15 cellular contexts compared by ENCODE assay signal in the genomic region with DNA sequence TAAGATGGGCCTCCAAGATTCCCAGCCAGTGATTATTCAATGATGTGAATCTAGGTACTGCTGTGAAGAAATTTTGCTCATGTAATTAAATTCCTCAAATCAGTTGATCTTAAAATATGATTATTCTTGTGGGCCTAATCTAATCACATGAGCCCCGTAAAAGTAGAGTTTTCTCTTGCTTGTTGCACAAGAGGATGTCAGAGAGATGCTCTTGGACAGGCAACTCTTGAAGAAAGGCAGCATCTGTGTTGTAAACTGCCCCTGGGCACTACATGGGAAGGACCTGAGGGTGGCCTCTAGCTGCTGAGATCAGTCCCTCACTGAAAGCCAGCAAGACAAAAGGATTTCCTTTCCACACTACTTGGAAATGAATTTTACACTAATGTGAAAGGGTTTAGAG.
"Had no signal": no experiment of that assay in that cellular context is flagged by ENCODE, and none has a peak within 500 bp of the region (broad histone marks: within the 10 kb centered on the region; RNA-seq: fewer than 3 reads in every experiment).

No MANE protein-coding gene starts in this region.

- H3K27me3 ChIP-seq: ascending aorta, breast epithelium, right lobe of liver had no signal

- H3K27ac ChIP-seq: ascending aorta, breast epithelium, right lobe of liver had no signal

- DNase-seq: activated CD4-positive, CD25-positive, alpha-beta regulatory T cell treated with anti-CD3 and anti-CD28 coated beads, Interleukin-2, amount 50 U/mL, for 72 hours; activated naive CD4-positive, alpha-beta T cell treated with Interleukin-2 at 50 U/mL for 16 hours; cerebellar nuclear complex; dermis blood vessel endothelial cell; effector memory CD8-positive, alpha-beta T cell; glutamatergic neuron; kidney glomerular epithelial cell; right lobe of liver; stimulated activated CD4-positive, alpha-beta T cell treated with anti-CD3 and anti-CD28 coated beads, Interleukin-12 subunit alpha, Interleukin-12 subunit beta, amount 100 ng/mL, for 4 hours; stimulated activated CD4-positive, alpha-beta T cell treated with anti-CD3 and anti-CD28 coated beads, Interleukin-2, amount 100 ng/mL, for 24 hours; T-cell; T-helper 9 cell had no signal

- H3K4me3 ChIP-seq: ascending aorta, breast epithelium, right lobe of liver had no signal

- H3K36me3 ChIP-seq: ascending aorta, breast epithelium, right lobe of liver had no signal

- H3K9me3 ChIP-seq: ascending aorta, right lobe of liver had no signal

- H3K4me1 ChIP-seq: ascending aorta, breast epithelium, right lobe of liver had no signal

- ATAC-seq: effector memory CD8-positive, alpha-beta T cell; right lobe of liver; stimulated activated effector memory CD8-positive, alpha-beta T cell treated with anti-CD3 and anti-CD28 coated beads, Interleukin-12 subunit alpha, Interleukin-12 subunit beta, amount 100 ng/mL, for 72 hours; T-cell had no signal
